Comparison of ENCODE assay signal across 17 cellular contexts in the genomic region with DNA sequence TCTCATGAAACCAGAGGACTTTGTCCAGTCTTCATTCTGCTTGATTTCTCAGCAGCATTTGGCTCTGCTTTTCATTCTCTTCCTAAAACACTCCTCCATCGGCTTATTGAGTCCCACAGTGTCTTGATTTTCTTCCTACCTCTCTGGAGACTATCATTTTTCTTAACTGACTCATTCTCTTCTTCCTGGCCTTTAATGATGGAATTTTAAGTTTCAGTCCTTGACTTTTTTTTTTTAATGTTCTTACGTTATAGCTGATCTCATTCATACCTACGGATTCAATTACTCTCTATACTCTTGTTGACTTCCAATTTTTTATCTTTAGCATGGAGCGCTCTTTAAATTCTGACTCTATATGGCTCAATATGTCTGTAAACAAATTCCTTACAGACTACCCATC.
DNase-seq lines count a peak whose midpoint lies in the region; ATAC-seq and FAIRE-seq lines count a peak whose summit lies in the region.
"Had no signal": no experiment of that assay in that cellular context is flagged by ENCODE, and none has a peak within 500 bp of the region (broad histone marks: within the 10 kb centered on the region; RNA-seq: fewer than 3 reads in every experiment).

No MANE protein-coding gene starts in this region.

- intact Hi-C loops in activated T-helper 1 cell treated with anti-CD3 and anti-CD28 coated beads, Interleukin-12 subunit alpha, Interleukin-12 subunit beta, Interleukin-2, Interleukin-4 antibody, amounts not matched to agents 30 ng/mL and 10 ng/mL and 1 ng/mL, durations not matched to agents 14 hours and 24 hours and 36 hours (cut with micrococcal nuclease), result no loop called here

- H3K36me3 Mint-ChIP-seq in activated T-helper 1 cell treated with anti-CD3 and anti-CD28 coated beads, Interleukin-12 subunit alpha, Interleukin-12 subunit beta, Interleukin-2, Interleukin-4 antibody, amounts not matched to agents 30 ng/mL and 10 ng/mL and 1 ng/mL, durations not matched to agents 14 hours and 24 hours and 36 hours (ENCODE audit: low read depth), result peaks cover 9% of the 10 kb centered on the region
- H3K36me3 Mint-ChIP-seq: immature natural killer cell had no signal

- H3K4me1 Mint-ChIP-seq in activated T-helper 1 cell treated with anti-CD3 and anti-CD28 coated beads, Interleukin-12 subunit alpha, Interleukin-12 subunit beta, Interleukin-2, Interleukin-4 antibody, amounts not matched to agents 30 ng/mL and 10 ng/mL and 1 ng/mL, durations not matched to agents 14 hours and 24 hours and 36 hours (ENCODE audit: low read depth), result peaks cover 8% of the 10 kb centered on the region

- DNase-seq in HTR-8/SVneo (ENCODE audit: insufficient read length, low spot score) (peak; percentile 19), amniotic epithelial cell (ENCODE audit: low read depth) (peak; percentile 75), glomerular visceral epithelial cell (ENCODE audit: extremely low spot score) (peak; percentile 49), stromal cell of bone marrow (ENCODE audit: low read depth) (peak; percentile 28), NCI-H82 (lab: John Stamatoyannopoulos, UW) (no peak)
- no peak for DNase-seq in activated T-helper 1 cell treated with anti-CD3 and anti-CD28 coated beads, Interleukin-12 subunit alpha, Interleukin-12 subunit beta, Interleukin-2, Interleukin-4 antibody, amounts not matched to agents 30 ng/mL and 10 ng/mL and 1 ng/mL, durations not matched to agents 14 hours and 24 hours and 36 hours (ENCODE audit: low spot score)
- DNase-seq: CD4-positive, CD25-positive, alpha-beta regulatory T cell; immature natural killer cell; NCI-H187 treated with DMSO at 0.1 percent for 48 hours; NCI-H524 treated with DMSO at 0.1 percent for 48 hours; PC-9; thyroid gland had no signal

- no peak for ATAC-seq in HG02678 (IDR thresholded peaks at IDR 0.05; ENCODE audit: unreplicated experiment)
- ATAC-seq: activated CD4-positive, CD25-positive, alpha-beta regulatory T cell treated with anti-CD3 and anti-CD28 coated beads, Interleukin-2, amount 50 U/mL, for 24 hours; GM12878 had no signal

- H3K9me3 Mint-ChIP-seq in activated T-helper 1 cell treated with anti-CD3 and anti-CD28 coated beads, Interleukin-12 subunit alpha, Interleukin-12 subunit beta, Interleukin-2, Interleukin-4 antibody, amounts not matched to agents 30 ng/mL and 10 ng/mL and 1 ng/mL, durations not matched to agents 14 hours and 24 hours and 36 hours, result no peaks in the 10 kb centered on the region
- H3K9me3 Mint-ChIP-seq: CD4-positive, CD25-positive, alpha-beta regulatory T cell; dendritic cell treated with granulocyte-macrophage colony-stimulating factor and Interleukin-4, amounts not matched to agents 40 ng/mL and 50 ng/mL, for 4 days; immature natural killer cell; T-helper 1 cell treated with Interleukin-12 subunit alpha and Interleukin-12 subunit beta and Interleukin-4 antibody, amounts not matched to agents 30 μg/mL and 1 μg/mL, for 36 hours had no signal

- H3K27me3 Mint-ChIP-seq in activated T-helper 1 cell treated with anti-CD3 and anti-CD28 coated beads, Interleukin-12 subunit alpha, Interleukin-12 subunit beta, Interleukin-2, Interleukin-4 antibody, amounts not matched to agents 30 ng/mL and 10 ng/mL and 1 ng/mL, durations not matched to agents 14 hours and 24 hours and 36 hours (ENCODE audit: insufficient read depth), result no peaks in the 10 kb centered on the region
- H3K27me3 Mint-ChIP-seq: CD4-positive, CD25-positive, alpha-beta regulatory T cell; dendritic cell treated with granulocyte-macrophage colony-stimulating factor and Interleukin-4, amounts not matched to agents 40 ng/mL and 50 ng/mL, for 4 days had no signal

- no peak overlapping the region for H3K27ac Mint-ChIP-seq in activated T-helper 1 cell treated with anti-CD3 and anti-CD28 coated beads, Interleukin-12 subunit alpha, Interleukin-12 subunit beta, Interleukin-2, Interleukin-4 antibody, amounts not matched to agents 30 ng/mL and 10 ng/mL and 1 ng/mL, durations not matched to agents 14 hours and 24 hours and 36 hours
- H3K27ac Mint-ChIP-seq: CD4-positive, CD25-positive, alpha-beta regulatory T cell; dendritic cell treated with granulocyte-macrophage colony-stimulating factor and Interleukin-4, amounts not matched to agents 40 ng/mL and 50 ng/mL, for 4 days; immature natural killer cell; T-helper 1 cell treated with Interleukin-12 subunit alpha and Interleukin-12 subunit beta and Interleukin-4 antibody, amounts not matched to agents 30 μg/mL and 1 μg/mL, for 36 hours had no signal

- no peak overlapping the region for H3K4me3 Mint-ChIP-seq in activated T-helper 1 cell treated with anti-CD3 and anti-CD28 coated beads, Interleukin-12 subunit alpha, Interleukin-12 subunit beta, Interleukin-2, Interleukin-4 antibody, amounts not matched to agents 30 ng/mL and 10 ng/mL and 1 ng/mL, durations not matched to agents 14 hours and 24 hours and 36 hours
- H3K4me3 Mint-ChIP-seq: CD4-positive, CD25-positive, alpha-beta regulatory T cell; dendritic cell treated with granulocyte-macrophage colony-stimulating factor and Interleukin-4, amounts not matched to agents 40 ng/mL and 50 ng/mL, for 4 days; immature natural killer cell; T-helper 1 cell treated with Interleukin-12 subunit alpha and Interleukin-12 subunit beta and Interleukin-4 antibody, amounts not matched to agents 30 μg/mL and 1 μg/mL, for 36 hours had no signal

- no peak for FAIRE-seq in HTR-8/SVneo (lab: Jason Lieb, UNC)
- FAIRE-seq: GM12878 had no signal

Comparison
In these comparisons a context has a peak if more than half of its experiments do, and no peak if none do; other contexts are left out.
1. DNase-seq: peak in HTR-8/SVneo (single experiment), amniotic epithelial cell (single experiment), glomerular visceral epithelial cell (single experiment) and stromal cell of bone marrow (single experiment); none in activated T-helper 1 cell treated with anti-CD3 and anti-CD28 coated beads, Interleukin-12 subunit alpha, Interleukin-12 subunit beta, Interleukin-2, Interleukin-4 antibody, amounts not matched to agents 30 ng/mL and 10 ng/mL and 1 ng/mL, durations not matched to agents 14 hours and 24 hours and 36 hours (single experiment) and NCI-H82 (single experiment).